25 cellular contexts compared by ENCODE assay signal in the genomic region with DNA sequence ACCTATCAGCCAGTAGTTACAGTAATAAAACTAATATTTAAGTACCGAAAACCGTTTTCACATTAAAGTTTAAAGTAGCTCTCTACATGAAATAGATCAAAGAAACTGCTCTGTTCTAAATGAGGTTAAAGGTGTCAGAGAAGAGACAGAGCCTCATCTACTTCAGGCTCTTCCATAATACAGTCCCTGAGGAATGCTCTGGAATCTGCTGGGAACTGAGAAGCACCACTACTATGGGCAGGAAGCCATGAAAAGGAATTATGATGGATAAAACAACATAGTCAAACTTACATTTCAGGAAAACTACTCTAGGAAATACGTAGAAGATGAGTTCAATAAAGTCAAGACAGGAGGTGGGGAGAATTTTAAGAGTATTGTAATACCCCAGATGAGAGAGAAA. TPM values are rescaled to one million over a fixed set of nuclear protein-coding genes. Genes with fewer than 3 reads are reported as not detected.
DNase-seq lines count a peak whose midpoint lies in the region; ATAC-seq and TF ChIP-seq lines count a peak whose summit lies in the region.
"Had no signal": no experiment of that assay in that cellular context is flagged by ENCODE, and none has a peak within 500 bp of the region (broad histone marks: within the 10 kb centered on the region; RNA-seq: fewer than 3 reads in every experiment).

No MANE protein-coding gene starts in this region.

- H4K20me1 ChIP-seq in MM.1S (ENCODE audit: insufficient read depth, low read length), result no peaks in the 10 kb centered on the region

- H3K9ac ChIP-seq in MM.1S (ENCODE audit: low read length), result no peak overlapping the region

- peak overlapping the region in 5 of 9 donors; percentile 16 to 61 (median 37) for H3K27ac Mint-ChIP-seq in naive thymus-derived CD4-positive, alpha-beta T cell
- H3K27ac Mint-ChIP-seq: activated CD4-positive, alpha-beta T cell treated with anti-CD3 and anti-CD28 coated beads, Interleukin-2, amount 10 ng/mL, durations not matched to agents 7 days and 5 days; activated naive CD8-positive, alpha-beta T cell treated with anti-CD3 and anti-CD28 coated beads, Interleukin-2, amount 10 ng/mL, durations not matched to agents 7 days and 5 days; activated T-helper 1 cell treated with anti-CD3 and anti-CD28 coated beads, Interleukin-12 subunit alpha, Interleukin-12 subunit beta, Interleukin-2, Interleukin-4 antibody, amounts not matched to agents 30 ng/mL and 10 ng/mL and 1 ng/mL, durations not matched to agents 14 hours and 24 hours and 36 hours; H9; stimulated activated naive CD8-positive, alpha-beta T cell treated with anti-CD3 and anti-CD28 coated beads, Interleukin-15, Interleukin-2, amounts not matched to agents 100 ng/mL and 50 ng/mL, for 24 hours had no signal

- H3K36me3 ChIP-seq in left ventricle myocardium inferior (peaks cover 16% of the 10 kb centered on the region), MM.1S (replicated peaks; ENCODE audit: insufficient read depth, low read length) (no peaks in the 10 kb centered on the region)
- no peaks in the 10 kb centered on the region for H3K36me3 ChIP-seq in naive thymus-derived CD4-positive, alpha-beta T cell (ENCODE audit: control insufficient read depth in 2 of 3, insufficient read depth in 3 of 3, low read length in 3 of 3)
- H3K36me3 ChIP-seq: BE2C had no signal

- peak overlapping the region in 2 of 10 donors; percentile 1 to 5 for H3K4me3 Mint-ChIP-seq in naive thymus-derived CD4-positive, alpha-beta T cell
- H3K4me3 Mint-ChIP-seq: activated CD4-positive, alpha-beta T cell treated with anti-CD3 and anti-CD28 coated beads, Interleukin-2, amount 10 ng/mL, durations not matched to agents 7 days and 5 days; activated naive CD8-positive, alpha-beta T cell treated with anti-CD3 and anti-CD28 coated beads, Interleukin-2, amount 10 ng/mL, durations not matched to agents 7 days and 5 days; activated T-helper 1 cell treated with anti-CD3 and anti-CD28 coated beads, Interleukin-12 subunit alpha, Interleukin-12 subunit beta, Interleukin-2, Interleukin-4 antibody, amounts not matched to agents 30 ng/mL and 10 ng/mL and 1 ng/mL, durations not matched to agents 14 hours and 24 hours and 36 hours; H9; neural crest cell; stimulated activated naive CD8-positive, alpha-beta T cell treated with anti-CD3 and anti-CD28 coated beads, Interleukin-15, Interleukin-2, amounts not matched to agents 100 ng/mL and 50 ng/mL, for 24 hours had no signal

- POLR2A ChIA-PET in naive thymus-derived CD4-positive, alpha-beta T cell (lab: Charles Lee), result no interaction called here

- TF ChIP-seq CTCF in left ventricle myocardium inferior (IDR thresholded peaks at IDR 0.05; ENCODE audit: borderline replicate concordance), result no peak
- no peak for TF ChIP-seq CTCF in cardiac fibroblast (IDR thresholded peaks at IDR 0.05; ENCODE audit: low read depth, low read length)
- no peak for TF ChIP-seq CTCF in MM.1S (IDR thresholded peaks at IDR 0.05; ENCODE audit: low read length)

- H3K36me3 Mint-ChIP-seq in naive thymus-derived CD4-positive, alpha-beta T cell, result peaks cover 0 to 21% (median 16%) of the 10 kb centered on the region in 5 donors

- H3K9me3 ChIP-seq in left ventricle myocardium inferior (replicated peaks), result no peaks in the 10 kb centered on the region
- H3K9me3 ChIP-seq in naive thymus-derived CD4-positive, alpha-beta T cell (ENCODE audit: control insufficient read depth in 2 of 3, low read length in 3 of 3), result no peaks in the 10 kb centered on the region
- no peaks in the 10 kb centered on the region for H3K9me3 ChIP-seq in MM.1S (replicated peaks; ENCODE audit: insufficient read depth, low read length)
- H3K9me3 ChIP-seq: BE2C, body of pancreas, Caco-2 had no signal

- intact Hi-C loops in left ventricle myocardium inferior (cut with micrococcal nuclease), result loop anchor here (10.0 kb wide), 1 partner anchor 53 kb away; no protein-coding TSS in a partner anchor
- intact Hi-C loops in Right ventricle myocardium superior (cut with DNase I), result no loop called here
- intact Hi-C loops in naive thymus-derived CD4-positive, alpha-beta T cell (cut with micrococcal nuclease), result loop anchor here in 1 of 2 donors (2.0 to 5.0 kb wide), 3 partner anchors 36 to 126 kb away; a partner anchor contains a TSS

- H3K9me3 Mint-ChIP-seq in naive thymus-derived CD4-positive, alpha-beta T cell, result no peaks in the 10 kb centered on the region
- H3K9me3 Mint-ChIP-seq: activated CD4-positive, alpha-beta T cell treated with anti-CD3 and anti-CD28 coated beads, Interleukin-2, amount 10 ng/mL, durations not matched to agents 7 days and 5 days; activated naive CD8-positive, alpha-beta T cell treated with anti-CD3 and anti-CD28 coated beads, Interleukin-2, amount 10 ng/mL, durations not matched to agents 7 days and 5 days; activated T-helper 1 cell treated with anti-CD3 and anti-CD28 coated beads, Interleukin-12 subunit alpha, Interleukin-12 subunit beta, Interleukin-2, Interleukin-4 antibody, amounts not matched to agents 30 ng/mL and 10 ng/mL and 1 ng/mL, durations not matched to agents 14 hours and 24 hours and 36 hours; H9; neural crest cell; stimulated activated naive CD8-positive, alpha-beta T cell treated with anti-CD3 and anti-CD28 coated beads, Interleukin-15, Interleukin-2, amounts not matched to agents 100 ng/mL and 50 ng/mL, for 24 hours had no signal

- H3K27me3 ChIP-seq in left ventricle myocardium inferior (ENCODE audit: low read depth), result no peaks in the 10 kb centered on the region
- H3K27me3 ChIP-seq in naive thymus-derived CD4-positive, alpha-beta T cell (ENCODE audit: control insufficient read depth in 2 of 2, insufficient read depth in 2 of 2, low read length in 2 of 2), result no peaks in the 10 kb centered on the region
- H3K27me3 ChIP-seq in MM.1S (replicated peaks; ENCODE audit: insufficient read depth, low read length), result no peaks in the 10 kb centered on the region
- H3K27me3 ChIP-seq: BE2C, body of pancreas had no signal

- DNase-seq in left ventricle myocardium inferior, result no peak
- no peak for DNase-seq in Right ventricle myocardium superior
- DNase-seq in cardiac fibroblast (ENCODE audit: low read depth in 2 of 2), result peak; percentile 4 to 37
- no peak for DNase-seq in naive thymus-derived CD4-positive, alpha-beta T cell
- no peak for DNase-seq in MM.1S
- no peak for DNase-seq in GDM1 (lab: John Stamatoyannopoulos, UW)
- DNase-seq in dermis blood vessel endothelial cell, result no peak
- DNase-seq: activated CD4-positive, alpha-beta T cell treated with anti-CD3 and anti-CD28 coated beads, Interleukin-2, amount 10 ng/mL, durations not matched to agents 7 days and 5 days; activated naive CD8-positive, alpha-beta T cell treated with anti-CD3 and anti-CD28 coated beads, Interleukin-2, amount 10 ng/mL, durations not matched to agents 7 days and 5 days; BE2C; body of pancreas; Caco-2; effector CD4-positive, alpha-beta T cell; H9; Kasumi-1; NCI-H187 treated with DMSO at 0.1 percent for 48 hours; NCI-H69; T-helper 9 cell; trophoblast cell had no signal

- H3K27ac ChIP-seq in left ventricle myocardium inferior (replicated peaks) (peak overlapping the region; percentile 40), MM.1S (ENCODE audit: low read length) (no peak overlapping the region)
- H3K27ac ChIP-seq in naive thymus-derived CD4-positive, alpha-beta T cell (ENCODE audit: low read depth, low read length), result no peak overlapping the region
- H3K27ac ChIP-seq: body of pancreas had no signal

- H3K4me1 ChIP-seq in left ventricle myocardium inferior (peaks cover 58% of the 10 kb centered on the region), MM.1S (ENCODE audit: low read length) (no peaks in the 10 kb centered on the region)
- H3K4me1 ChIP-seq in naive thymus-derived CD4-positive, alpha-beta T cell (ENCODE audit: control insufficient read depth in 2 of 2, insufficient read depth in 2 of 2, low read length in 2 of 2), result peaks cover 18 to 21% of the 10 kb centered on the region in 2 donors
- H3K4me1 ChIP-seq: BE2C had no signal

- ATAC-seq in Right ventricle myocardium superior (ENCODE audit: poor library complexity) (no peak), HG03108 (IDR thresholded peaks at IDR 0.05; ENCODE audit: unreplicated experiment) (no peak)
- ATAC-seq in naive thymus-derived CD4-positive, alpha-beta T cell, result no peak
- ATAC-seq: body of pancreas, sciatic nerve, SK-N-SH treated with all-trans-retinoic acid at 6 μM for 48 hours had no signal

- H3F3A ChIP-seq in MM.1S (ENCODE audit: insufficient read depth, low read length), result no peaks in the 10 kb centered on the region

- H2AFZ ChIP-seq in MM.1S (ENCODE audit: low read length), result no peak overlapping the region

- H3K4me3 ChIP-seq in left ventricle myocardium inferior (no peak overlapping the region), cardiac fibroblast (replicated peaks in 1 of 2; ENCODE audit: low read depth in 2 of 2, low read length in 2 of 2) (no peak overlapping the region), MM.1S (ENCODE audit: low read length) (no peak overlapping the region)
- no peak overlapping the region for H3K4me3 ChIP-seq in naive thymus-derived CD4-positive, alpha-beta T cell (ENCODE audit: low read length)
- H3K4me3 ChIP-seq: body of pancreas had no signal

- H3K9me2 ChIP-seq in MM.1S (replicated peaks; ENCODE audit: insufficient read depth, low read length), result no peaks in the 10 kb centered on the region

- peaks cover 5 to 68% (median 48%) of the 10 kb centered on the region in 7 donors for H3K4me1 Mint-ChIP-seq in naive thymus-derived CD4-positive, alpha-beta T cell

- H3K27me3 Mint-ChIP-seq in naive thymus-derived CD4-positive, alpha-beta T cell, result no peaks in the 10 kb centered on the region
- H3K27me3 Mint-ChIP-seq: activated CD4-positive, alpha-beta T cell treated with anti-CD3 and anti-CD28 coated beads, Interleukin-2, amount 10 ng/mL, durations not matched to agents 7 days and 5 days; activated naive CD8-positive, alpha-beta T cell treated with anti-CD3 and anti-CD28 coated beads, Interleukin-2, amount 10 ng/mL, durations not matched to agents 7 days and 5 days; stimulated activated naive CD8-positive, alpha-beta T cell treated with anti-CD3 and anti-CD28 coated beads, Interleukin-15, Interleukin-2, amounts not matched to agents 100 ng/mL and 50 ng/mL, for 24 hours had no signal

- peaks cover 51% of the 10 kb centered on the region for H3K79me2 ChIP-seq in MM.1S (ENCODE audit: low read length)

- CTCF ChIA-PET in naive thymus-derived CD4-positive, alpha-beta T cell (lab: Charles Lee), result interaction anchor here (1.5 kb wide), 1 partner anchor 11 kb away, joined by 3 read pairs; no protein-coding TSS in a partner anchor

- H3K4me2 ChIP-seq in MM.1S (ENCODE audit: low read depth, low read length), result no peak overlapping the region

RNA-seq across cellular contexts. Expression of a gene that starts 60.0 kb away (rescaled TPM):
- total RNA-seq in left ventricle myocardium inferior (34.9 TPM), Right ventricle myocardium superior (31.4 TPM), dermis blood vessel endothelial cell (41.9 and 53.0 TPM in 2 replicates)
- 10 to 100 TPM; 66.2 to 97.5 (median 75.8) TPM for total RNA-seq in naive thymus-derived CD4-positive, alpha-beta T cell
- polyA plus RNA-seq in naive thymus-derived CD4-positive, alpha-beta T cell, result 10 to 100 TPM; 27.6 to 39.2 TPM

Comparison
In these comparisons a context has a peak if more than half of its experiments do, and no peak if none do; other contexts are left out.
1. DNase-seq: peak in cardiac fibroblast (2 of 2); none in left ventricle myocardium inferior (single experiment), Right ventricle myocardium superior (single experiment), naive thymus-derived CD4-positive, alpha-beta T cell (0 of 9), MM.1S (single experiment), GDM1 (single experiment) and dermis blood vessel endothelial cell (single experiment).